ENCODE assay signal across 8 cellular contexts in genomic region chr19:55503447-55504251, GRCh38. TPM values are rescaled to one million over a fixed set of nuclear protein-coding genes. Genes with fewer than 3 reads are reported as not detected.
A peak's percentile ranks its signal among the peaks of the same experiment; 100 is the strongest.
DNase-seq lines count a peak whose midpoint lies in the region; ATAC-seq and TF ChIP-seq lines count a peak whose summit lies in the region.

No MANE protein-coding gene starts in this region.

- intact Hi-C loops in lower leg skin (cut with DNase I; ENCODE audit: low total_unique reads): no loop called here

- TF ChIP-seq CTCF in lower leg skin (IDR thresholded peaks at IDR 0.05): peak in 1 of 3 donors; percentile 90

- 15 to 18% methylated on average over 63 to 68 of the region's 68 CpGs for WGBS in lower leg skin, 2 donors

- TF ChIP-seq POLR2A in lower leg skin (IDR thresholded peaks at IDR 0.05): no peak

- ATAC-seq in GM19324 (IDR thresholded peaks at IDR 0.05; ENCODE audit: low FRiP score, unreplicated experiment): peak; percentile 95
- ATAC-seq in HG03469 (IDR thresholded peaks at IDR 0.05; ENCODE audit: unreplicated experiment): peak; percentile 88

- H3K4me3 ChIP-seq in lower leg skin (ENCODE audit: low read depth, poor library complexity, severe bottlenecking): no peak overlapping the region

- DNase-seq in C1 segment of cervical spinal cord (lab: John Stamatoyannopoulos, UW): peak; percentile 71 to 99 (median 95)
- peak; percentile 96 to 98 for DNase-seq in NCI-H526 (lab: John Stamatoyannopoulos, UW)
- DNase-seq in activated CD4-positive, alpha-beta T cell treated with anti-CD3 and anti-CD28 coated beads, Interleukin-2, amount 50 U/mL, for 1 hour: peak; percentile 93
- DNase-seq in dermis blood vessel endothelial cell: peak; percentile 95
- DNase-seq in lower leg skin (ENCODE audit: low spot score in 2 of 2): peak; percentile 86 to 98
- DNase-seq in stimulated activated CD4-positive, alpha-beta T cell treated with anti-CD3 and anti-CD28 coated beads, Interleukin-4, amount 100 ng/mL, for 4 hours: peak; percentile 89 to 96

RNA-seq across cellular contexts. Expression of gene SSC5D, which starts 15.4 kb away (rescaled TPM):
- 0.19 and 0.51 TPM in 2 replicates for total RNA-seq in dermis blood vessel endothelial cell
- 1 to 10 TPM in 3 of 4 donors, under 1 TPM in 1; 0.64 to 6.2 (median 3.0) TPM for total RNA-seq in lower leg skin

RNA-seq across cellular contexts. Expression of gene NAT14, which starts 18.7 kb away (rescaled TPM):
- total RNA-seq in dermis blood vessel endothelial cell (8.7 and 14.5 TPM in 2 replicates), lower leg skin (1 to 10 TPM; 2.5 to 5.3 (median 4.1) TPM)

RNA-seq across cellular contexts. Expression of gene ZNF628, which starts 27.2 kb away (rescaled TPM):
- 1.4 and 3.3 TPM in 2 replicates for total RNA-seq in dermis blood vessel endothelial cell
- 10 to 100 TPM in 3 of 4 donors, 1 to 10 TPM in 1; 5.4 to 17.9 (median 12.2) TPM for total RNA-seq in lower leg skin

RNA-seq across cellular contexts. Expression of gene SBK2, which starts 33.3 kb away (rescaled TPM):
- total RNA-seq in dermis blood vessel endothelial cell (not detected in 2 replicates), lower leg skin (not detected)

RNA-seq across cellular contexts. Expression of gene C19orf85, which starts 39.1 kb away (rescaled TPM):
- total RNA-seq in dermis blood vessel endothelial cell (not detected in 2 replicates), lower leg skin (not detected)
